In the genomic region with DNA sequence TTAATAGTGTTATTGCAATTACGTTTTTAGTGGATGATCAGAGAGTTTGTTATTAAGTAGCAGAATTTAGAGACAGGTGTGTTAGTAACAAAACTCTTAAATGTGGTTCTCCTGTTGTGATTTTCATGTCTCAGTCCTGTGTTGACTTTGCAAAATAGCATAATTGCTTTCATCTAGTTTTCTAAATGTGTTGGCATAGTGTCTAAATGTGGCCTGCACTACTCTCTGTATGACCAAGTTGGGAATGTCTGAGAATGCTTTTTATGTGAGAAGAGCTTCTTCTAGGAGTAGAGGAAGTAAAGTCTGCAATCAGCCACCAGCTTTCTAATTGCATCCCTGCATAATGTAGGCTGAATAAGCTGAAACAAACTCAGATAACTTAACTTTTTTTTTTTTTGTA, we compare ENCODE assay signal across 29 cellular contexts.
DNase-seq lines count a peak whose midpoint lies in the region; ATAC-seq and TF ChIP-seq lines count a peak whose summit lies in the region.
"Had no signal": no experiment of that assay in that cellular context is flagged by ENCODE, and none has a peak within 500 bp of the region (broad histone marks: within the 10 kb centered on the region; RNA-seq: fewer than 3 reads in every experiment).

No MANE protein-coding gene starts in this region.

- peaks cover 5% of the 10 kb centered on the region for H3K4me1 ChIP-seq in Loucy (ENCODE audit: insufficient read depth, low read length, poor library complexity, severe bottlenecking)
- peaks cover 0 to 11% (median 0%) of the 10 kb centered on the region in 3 donors for H3K4me1 ChIP-seq in esophagus squamous epithelium
- H3K4me1 ChIP-seq: left ventricle myocardium inferior, parathyroid adenoma, right atrium auricular region, upper lobe of right lung had no signal

- H3K9me3 ChIP-seq in Loucy (ENCODE audit: insufficient read depth, low read depth, low read length) (no peaks in the 10 kb centered on the region), esophagus squamous epithelium (no peaks in the 10 kb centered on the region)
- H3K9me3 ChIP-seq: left ventricle myocardium inferior, right atrium auricular region, upper lobe of right lung had no signal

- H3K27ac ChIP-seq in epithelial cell of prostate (peak overlapping the region; percentile 53), substantia nigra (ENCODE audit: low read depth, low read length, poor library complexity, severe bottlenecking) (no peak overlapping the region), esophagus squamous epithelium (no peak overlapping the region)
- H3K27ac ChIP-seq: left ventricle myocardium inferior, neural progenitor cell, parathyroid adenoma, right atrium auricular region, SK-N-MC, suprapubic skin, upper lobe of right lung had no signal

- no peaks in the 10 kb centered on the region for H3F3A ChIP-seq in Loucy (ENCODE audit: low read depth)

- WGBS in esophagus squamous epithelium, 2 donors: 65 to 86% methylated on average over 1 of the region's 1 CpG

- no peaks in the 10 kb centered on the region for H3K79me2 ChIP-seq in Loucy (ENCODE audit: insufficient read depth, low read length)
- H3K79me2 ChIP-seq: parathyroid adenoma had no signal

- H4K20me1 ChIP-seq in Loucy (ENCODE audit: insufficient read depth, low read length, poor library complexity, severe bottlenecking): no peaks in the 10 kb centered on the region

- ATAC-seq in GM19324 (IDR thresholded peaks at IDR 0.05; ENCODE audit: low FRiP score, unreplicated experiment): no peak
- ATAC-seq: activated naive CD8-positive, alpha-beta T cell treated with anti-CD3 and anti-CD28 coated beads, Interleukin-2, amount 50 U/mL, for 24 hours; activated T-cell treated with anti-CD3 and anti-CD28 coated beads, Interleukin-2, amount 50 U/mL, for 72 hours had no signal

- H3K9me3 Mint-ChIP-seq in HFFc6: no peaks in the 10 kb centered on the region
- H3K9me3 Mint-ChIP-seq: neural progenitor cell had no signal

- H3K4me1 Mint-ChIP-seq in HFFc6 (ENCODE audit: low read depth): peaks cover 42% of the 10 kb centered on the region
- H3K4me1 Mint-ChIP-seq: activated naive CD8-positive, alpha-beta T cell treated with anti-CD3 and anti-CD28 coated beads, Interleukin-2, amount 50 U/mL, for 24 hours; central memory CD8-positive, alpha-beta T cell had no signal

- no peak for TF ChIP-seq CTCF in HFFc6 (IDR thresholded peaks at IDR 0.05)
- TF ChIP-seq CTCF in Loucy (conservative IDR thresholded peaks at IDR 0.05; ENCODE audit: low read length): no peak
- no peak for TF ChIP-seq CTCF in esophagus squamous epithelium (IDR thresholded peaks at IDR 0.05)

- no peaks in the 10 kb centered on the region for H3K9me2 ChIP-seq in Loucy (replicated peaks; ENCODE audit: low read depth, low read length)

- H3K9ac ChIP-seq in Loucy (ENCODE audit: low read depth, low read length, poor library complexity, severe bottlenecking): no peak overlapping the region
- H3K9ac ChIP-seq: neural progenitor cell, parathyroid adenoma had no signal

- no peaks in the 10 kb centered on the region for H3K36me3 ChIP-seq in Loucy (ENCODE audit: insufficient read depth, low read length)
- H3K36me3 ChIP-seq in esophagus squamous epithelium: no peaks in the 10 kb centered on the region
- H3K36me3 ChIP-seq: left ventricle myocardium inferior, neural progenitor cell, right atrium auricular region, suprapubic skin, upper lobe of right lung had no signal

- H3K36me3 Mint-ChIP-seq in HFFc6 (ENCODE audit: low read depth): no peaks in the 10 kb centered on the region
- H3K36me3 Mint-ChIP-seq: neural progenitor cell had no signal

- peak overlapping the region; percentile 63; the same call in 1 of the 2 replicates for H3K27ac Mint-ChIP-seq in HFFc6
- H3K27ac Mint-ChIP-seq: activated naive CD8-positive, alpha-beta T cell treated with anti-CD3 and anti-CD28 coated beads, Interleukin-2, amount 50 U/mL, for 24 hours; activated T-cell treated with anti-CD3 and anti-CD28 coated beads, Interleukin-2, amount 50 U/mL, for 72 hours; CD4-positive, alpha-beta T cell; dendritic cell treated with granulocyte-macrophage colony-stimulating factor and Interleukin-4, amounts not matched to agents 40 ng/mL and 50 ng/mL, for 4 days; neural progenitor cell; T-helper 1 cell treated with Interleukin-12 subunit alpha and Interleukin-12 subunit beta and Interleukin-4 antibody, amounts not matched to agents 30 μg/mL and 1 μg/mL, for 36 hours had no signal

- H3K4me3 Mint-ChIP-seq in HFFc6: peak overlapping the region; percentile 27
- H3K4me3 Mint-ChIP-seq: activated naive CD8-positive, alpha-beta T cell treated with anti-CD3 and anti-CD28 coated beads, Interleukin-2, amount 50 U/mL, for 24 hours; activated T-cell treated with anti-CD3 and anti-CD28 coated beads, Interleukin-2, amount 50 U/mL, for 72 hours; CD4-positive, alpha-beta T cell; central memory CD8-positive, alpha-beta T cell; dendritic cell treated with granulocyte-macrophage colony-stimulating factor and Interleukin-4, amounts not matched to agents 40 ng/mL and 50 ng/mL, for 4 days; neural progenitor cell; T-helper 1 cell treated with Interleukin-12 subunit alpha and Interleukin-12 subunit beta and Interleukin-4 antibody, amounts not matched to agents 30 μg/mL and 1 μg/mL, for 36 hours had no signal

- no peak for TF ChIP-seq POLR2A in esophagus squamous epithelium (IDR thresholded peaks at IDR 0.05)

- intact Hi-C loops in esophagus squamous epithelium (cut with DNase I): no loop called here

- peak overlapping the region; percentile 5; the same call in 1 of the 2 replicates for H2AFZ ChIP-seq in Loucy (ENCODE audit: low read length)
- H2AFZ ChIP-seq: neural progenitor cell, parathyroid adenoma had no signal

- H3K4me3 ChIP-seq in Loucy (ENCODE audit: low read length, poor library complexity, severe bottlenecking) (no peak overlapping the region), esophagus squamous epithelium (no peak overlapping the region)
- H3K4me3 ChIP-seq: left ventricle myocardium inferior, neural progenitor cell, right atrium auricular region, SK-N-MC, suprapubic skin, upper lobe of right lung had no signal

- no peak overlapping the region for H3K4me2 ChIP-seq in Loucy (ENCODE audit: low read depth, low read length, poor library complexity, severe bottlenecking)
- H3K4me2 ChIP-seq: neural progenitor cell had no signal

- peaks cover 2% of the 10 kb centered on the region for H3K27me3 Mint-ChIP-seq in HFFc6 (ENCODE audit: insufficient read depth)
- H3K27me3 Mint-ChIP-seq: activated naive CD8-positive, alpha-beta T cell treated with anti-CD3 and anti-CD28 coated beads, Interleukin-2, amount 50 U/mL, for 24 hours; CD4-positive, alpha-beta T cell; central memory CD8-positive, alpha-beta T cell; dendritic cell treated with granulocyte-macrophage colony-stimulating factor and Interleukin-4, amounts not matched to agents 40 ng/mL and 50 ng/mL, for 4 days had no signal

- DNase-seq in EH (ENCODE audit: low read depth): peak; percentile 34
- DNase-seq in HFFc6: no peak
- no peak for DNase-seq in epithelial cell of prostate (ENCODE audit: low read depth, low spot score)
- DNase-seq in substantia nigra (lab: John Stamatoyannopoulos, UW): no peak
- no peak for DNase-seq in esophagus squamous epithelium (lab: John Stamatoyannopoulos, UW)
- no peak for DNase-seq in amniotic stem cell (lab: John Stamatoyannopoulos, UW)
- DNase-seq: activated CD4-positive, alpha-beta T cell treated with anti-CD3 and anti-CD28 coated beads, Interleukin-2, amount 50 U/mL, for 4 hours; activated naive CD4-positive, alpha-beta T cell; activated naive CD8-positive, alpha-beta T cell treated with anti-CD3 and anti-CD28 coated beads, Interleukin-2, amount 50 U/mL, for 24 hours; activated T-cell treated with anti-CD3 and anti-CD28 coated beads, Interleukin-2, amount 50 U/mL, for 72 hours; CD4-positive, alpha-beta T cell; islet precursor cell; left ventricle myocardium inferior; NCI-H1092 treated with DMSO at 0.1 percent for 48 hours; NCI-H1694 treated with DMSO at 0.1 percent for 48 hours; OCI-M1; small intestine; stimulated activated naive CD4-positive, alpha-beta T cell; upper lobe of right lung had no signal

- H3K27me3 ChIP-seq in Loucy (ENCODE audit: insufficient read depth, low read length, poor library complexity, severe bottlenecking) (no peaks in the 10 kb centered on the region), esophagus squamous epithelium (no peaks in the 10 kb centered on the region)
- H3K27me3 ChIP-seq: neural progenitor cell, right atrium auricular region, suprapubic skin, upper lobe of right lung had no signal
